ENCODE assay signal across 9 cellular contexts in the genomic region with DNA sequence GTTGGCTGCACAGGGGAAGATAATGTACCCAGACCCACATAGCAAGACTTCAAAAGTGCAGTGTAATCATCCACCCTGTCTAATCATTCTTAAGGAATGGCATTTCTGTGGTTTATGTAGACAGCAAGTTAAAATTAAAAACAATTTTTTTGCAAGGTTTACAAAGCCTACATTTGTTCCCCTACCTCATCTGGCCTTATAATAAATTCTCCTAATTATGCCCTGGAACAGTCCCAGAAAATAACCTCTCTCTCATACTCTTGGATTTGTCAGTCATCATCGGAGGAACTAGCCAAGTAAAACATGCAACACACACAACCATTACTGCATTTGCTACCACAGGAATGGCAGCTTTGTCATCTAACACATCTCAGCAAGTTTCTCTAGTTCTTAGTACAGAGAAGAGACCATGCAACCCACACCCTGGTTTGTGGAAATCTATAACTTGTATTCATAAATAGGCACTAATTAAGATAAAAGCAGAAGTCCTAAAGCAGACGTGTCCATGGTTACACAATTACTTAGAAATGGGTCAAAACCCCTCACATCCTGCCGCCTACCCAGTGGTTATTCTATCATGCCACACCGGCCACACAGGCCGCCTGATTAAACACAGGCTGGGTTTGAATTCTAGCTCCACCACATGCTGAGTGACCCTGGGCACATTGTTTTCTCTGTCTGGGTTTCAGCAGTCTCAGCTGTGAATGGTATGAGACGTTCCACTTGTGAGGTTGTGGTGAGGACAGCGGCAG. TPM values are rescaled to one million over a fixed set of nuclear protein-coding genes. Genes with fewer than 3 reads are reported as not detected.
DNase-seq lines count a peak whose midpoint lies in the region; ATAC-seq, FAIRE-seq and TF ChIP-seq lines count a peak whose summit lies in the region.
"Had no signal": no experiment of that assay in that cellular context is flagged by ENCODE, and none has a peak within 500 bp of the region (broad histone marks: within the 10 kb centered on the region; RNA-seq: fewer than 3 reads in every experiment).

No MANE protein-coding gene starts in this region.

- DNase-seq in GM12892 (ENCODE audit: insufficient read length) (no peak), amniotic epithelial cell (ENCODE audit: low read depth) (peak; percentile 77), cerebellar cortex (ENCODE audit: low spot score) (no peak), HEK293T (ENCODE audit: extremely low spot score) (no peak)
- DNase-seq in naive thymus-derived CD4-positive, alpha-beta T cell: no peak
- DNase-seq: NCI-H1436 treated with DMSO at 0.1 percent for 48 hours had no signal

- no peak overlapping the region for H3K4me3 ChIP-seq in naive thymus-derived CD4-positive, alpha-beta T cell (ENCODE audit: low read length)

- intact Hi-C loops in naive thymus-derived CD4-positive, alpha-beta T cell (cut with micrococcal nuclease): no loop called here

- no peaks in the 10 kb centered on the region for H3K9me3 ChIP-seq in naive thymus-derived CD4-positive, alpha-beta T cell (ENCODE audit: control insufficient read depth in 2 of 3, low read length in 3 of 3)

- H3K4me1 Mint-ChIP-seq in naive thymus-derived CD4-positive, alpha-beta T cell: peaks cover 0 to 4% (median 0%) of the 10 kb centered on the region in 7 donors

- no peaks in the 10 kb centered on the region for H3K36me3 Mint-ChIP-seq in naive thymus-derived CD4-positive, alpha-beta T cell

- no peaks in the 10 kb centered on the region for H3K9me3 Mint-ChIP-seq in naive thymus-derived CD4-positive, alpha-beta T cell

- H3K27me3 ChIP-seq in naive thymus-derived CD4-positive, alpha-beta T cell (ENCODE audit: control insufficient read depth in 2 of 2, insufficient read depth in 2 of 2, low read length in 2 of 2): no peaks in the 10 kb centered on the region

- no peak for TF ChIP-seq POLR2A in GM12892 (IDR thresholded peaks at IDR 0.05; ENCODE audit: low read depth, low read length)

- H3K27ac ChIP-seq in naive thymus-derived CD4-positive, alpha-beta T cell (ENCODE audit: low read depth, low read length): no peak overlapping the region

- no peaks in the 10 kb centered on the region for H3K36me3 ChIP-seq in naive thymus-derived CD4-positive, alpha-beta T cell (ENCODE audit: control insufficient read depth in 2 of 3, insufficient read depth in 3 of 3, low read length in 3 of 3)

- ATAC-seq in HG03378 (IDR thresholded peaks at IDR 0.05; ENCODE audit: unreplicated experiment): peak; percentile 71
- ATAC-seq in naive thymus-derived CD4-positive, alpha-beta T cell: peak; percentile 59
- ATAC-seq in HG03439 (IDR thresholded peaks at IDR 0.05; ENCODE audit: unreplicated experiment): no peak
- no peak for ATAC-seq in esophagus mucosa

- CTCF ChIA-PET in naive thymus-derived CD4-positive, alpha-beta T cell (lab: Charles Lee): no interaction called here
- CTCF ChIA-PET in HEK293T (lab: Yijun Ruan, JAX): no interaction called here

- peak; percentile 54 for FAIRE-seq in GM12892 (lab: Jason Lieb, UNC)

- H3K27ac Mint-ChIP-seq in naive thymus-derived CD4-positive, alpha-beta T cell: no peak overlapping the region

- no peak overlapping the region for H3K4me3 Mint-ChIP-seq in naive thymus-derived CD4-positive, alpha-beta T cell

- H3K27me3 Mint-ChIP-seq in naive thymus-derived CD4-positive, alpha-beta T cell: peaks cover 9 to 14% (median 11%) of the 10 kb centered on the region in 5 donors

- no peaks in the 10 kb centered on the region for H3K4me1 ChIP-seq in naive thymus-derived CD4-positive, alpha-beta T cell (ENCODE audit: control insufficient read depth in 2 of 2, insufficient read depth in 2 of 2, low read length in 2 of 2)

- POLR2A ChIA-PET in naive thymus-derived CD4-positive, alpha-beta T cell (lab: Charles Lee): no interaction called here
- POLR2A ChIA-PET in HEK293T (lab: Yijun Ruan, JAX): no interaction called here

TF ChIP-seq in HEK293T, 16 proteins besides CTCF, POLR2A, EP300 and RAD21:
- TF ChIP-seq LEF1 (IDR thresholded peaks at IDR 0.05; ENCODE audit: borderline replicate concordance): no peak
- no peak for TF ChIP-seq L3MBTL2 (conservative IDR thresholded peaks at IDR 0.05)
- no peak for TF ChIP-seq HDGF (IDR thresholded peaks at IDR 0.05; ENCODE audit: borderline replicate concordance)
- TF ChIP-seq, protein P1, sequence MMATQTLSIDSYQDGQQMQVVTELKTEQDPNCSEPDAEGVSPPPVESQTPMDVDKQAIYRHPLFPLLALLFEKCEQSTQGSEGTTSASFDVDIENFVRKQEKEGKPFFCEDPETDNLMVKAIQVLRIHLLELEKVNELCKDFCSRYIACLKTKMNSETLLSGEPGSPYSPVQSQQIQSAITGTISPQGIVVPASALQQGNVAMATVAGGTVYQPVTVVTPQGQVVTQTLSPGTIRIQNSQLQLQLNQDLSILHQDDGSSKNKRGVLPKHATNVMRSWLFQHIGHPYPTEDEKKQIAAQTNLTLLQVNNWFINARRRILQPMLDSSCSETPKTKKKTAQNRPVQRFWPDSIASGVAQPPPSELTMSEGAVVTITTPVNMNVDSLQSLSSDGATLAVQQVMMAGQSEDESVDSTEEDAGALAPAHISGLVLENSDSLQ (IDR thresholded peaks at IDR 0.05): no peak
- no peak for TF ChIP-seq CTBP1 (IDR thresholded peaks at IDR 0.05; ENCODE audit: borderline replicate concordance)
- TF ChIP-seq ELF4 (IDR thresholded peaks at IDR 0.05): no peak
- TF ChIP-seq FOXA1 (IDR thresholded peaks at IDR 0.05): no peak
- TF ChIP-seq TARDBP (IDR thresholded peaks at IDR 0.05): no peak
- no peak for TF ChIP-seq ZNF384 (IDR thresholded peaks at IDR 0.05)
- TF ChIP-seq NFRKB (IDR thresholded peaks at IDR 0.05): no peak
- no peak for TF ChIP-seq ARNT (IDR thresholded peaks at IDR 0.05)
- no peak for TF ChIP-seq SUZ12 (IDR thresholded peaks at IDR 0.05)
- no peak for TF ChIP-seq FOXK2 (IDR thresholded peaks at IDR 0.05)
- no peak for TF ChIP-seq SP1 (IDR thresholded peaks at IDR 0.05)
- TF ChIP-seq BHLHE40 (IDR thresholded peaks at IDR 0.05; ENCODE audit: borderline replicate concordance): no peak
- no peak for TF ChIP-seq FOXM1 (IDR thresholded peaks at IDR 0.05; ENCODE audit: borderline replicate concordance)
TF ChIP-seq in HEK293T: peak in this region for 0.

RNA-seq across cellular contexts. Expression of a gene that starts 19.0 kb away (rescaled TPM):
- 33.6 TPM for polyA plus RNA-seq in GM12892 (2012; ENCODE audit: missing spikeins)
- 100 to 1,000 TPM; 109 to 362 (median 258) TPM for total RNA-seq in naive thymus-derived CD4-positive, alpha-beta T cell
- polyA plus RNA-seq in naive thymus-derived CD4-positive, alpha-beta T cell: 100 to 1,000 TPM; 372 to 440 TPM
- 304 TPM for total RNA-seq in esophagus mucosa

Comparison
In these comparisons a context has a peak if more than half of its experiments do, and no peak if none do; other contexts are left out.
1. ATAC-seq: peak in HG03378 (single experiment) and naive thymus-derived CD4-positive, alpha-beta T cell (single experiment); none in HG03439 (single experiment) and esophagus mucosa (single experiment).